ENCODE assay signal across 33 cellular contexts in the genomic region with DNA sequence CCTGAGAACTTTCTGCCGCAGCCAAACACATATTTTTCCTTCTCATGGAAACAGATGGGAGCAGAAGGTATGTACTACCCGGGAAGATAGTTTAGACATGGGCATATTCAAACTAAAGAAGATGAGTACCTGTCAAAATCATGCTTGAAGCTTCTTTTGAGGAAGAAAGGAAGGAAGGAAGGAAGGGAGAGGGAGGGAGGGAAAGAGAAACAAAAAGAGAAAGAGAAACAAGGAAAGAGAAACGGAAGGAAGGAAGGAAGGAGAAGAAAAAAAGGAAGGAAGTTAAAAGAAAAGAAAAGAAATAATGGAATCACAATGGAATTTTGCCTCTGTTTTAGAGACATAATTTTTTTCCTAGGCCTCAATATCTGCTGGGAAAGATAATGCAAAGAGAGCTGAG. TPM values are rescaled to one million over a fixed set of nuclear protein-coding genes. Genes with fewer than 3 reads are reported as not detected.
"Had no signal": no experiment of that assay in that cellular context is flagged by ENCODE, and none has a peak within 500 bp of the region (broad histone marks: within the 10 kb centered on the region; RNA-seq: fewer than 3 reads in every experiment).

No MANE protein-coding gene starts in this region.

- H3K27ac Mint-ChIP-seq: activated B cell treated with CpG ODN at 0.5 μM for 24 hours; activated CD4-positive, alpha-beta memory T cell treated with anti-CD3 and anti-CD28 coated beads for 36 hours; activated CD4-positive, alpha-beta T cell treated with anti-CD3 and anti-CD28 coated beads, Interleukin-2, amount 10 ng/mL, durations not matched to agents 24 days and 14 days; activated CD8-positive, alpha-beta T cell treated with anti-CD3 and anti-CD28 coated beads for 36 hours; activated naive CD4-positive, alpha-beta T cell treated with anti-CD3 and anti-CD28 coated beads for 36 hours; activated naive CD4-positive, alpha-beta T cell treated with anti-CD3 and anti-CD28 coated beads, Interleukin-2, amount 50 U/mL, for 72 hours; activated naive CD8-positive, alpha-beta T cell treated with anti-CD3 and anti-CD28 coated beads for 36 hours; activated T-cell treated with anti-CD3 and anti-CD28 coated beads, Interleukin-2, amount 50 U/mL, for 72 hours; activated T-helper 1 cell treated with anti-CD3 and anti-CD28 coated beads, Interleukin-12 subunit alpha, Interleukin-12 subunit beta, Interleukin-2, Interleukin-4 antibody, amounts not matched to agents 30 ng/mL and 10 ng/mL and 1 ng/mL, durations not matched to agents 14 hours and 24 hours and 36 hours; activated T-helper 17 cell treated with anti-CD3 and anti-CD28 coated beads, Interleukin-2, amount 50 U/mL, for 72 hours; T-cell; T-helper 2 cell treated with Interferon-gamma antibody and Interleukin-4, amounts not matched to agents 5 μg/mL and 100 μg/mL, for 36 hours had no signal

- DNase-seq: activated B cell treated with CpG ODN at 0.5 μM for 24 hours; activated CD4-positive, alpha-beta memory T cell treated with anti-CD3 and anti-CD28 coated beads for 36 hours; activated CD4-positive, alpha-beta T cell treated with anti-CD3 and anti-CD28 coated beads for 4 hours; activated CD4-positive, alpha-beta T cell treated with anti-CD3 and anti-CD28 coated beads, Interleukin-2, amount 10 ng/mL, durations not matched to agents 24 days and 14 days; activated CD4-positive, alpha-beta T cell treated with anti-CD3 and anti-CD28 coated beads, Interleukin-2, amount 50 U/mL, for 1 hour; activated CD4-positive, alpha-beta T cell treated with anti-CD3 and anti-CD28 coated beads, Interleukin-2, amount 50 U/mL, for 4 hours; activated CD4-positive, CD25-positive, alpha-beta regulatory T cell treated with anti-CD3 and anti-CD28 coated beads, Interleukin-2, amount 50 U/mL, for 72 hours; activated CD8-positive, alpha-beta memory T cell treated with anti-CD3 and anti-CD28 coated beads, Interleukin-2, amount 50 U/mL, for 4 hours; activated CD8-positive, alpha-beta T cell treated with anti-CD3 and anti-CD28 coated beads for 36 hours; activated effector memory CD4-positive, alpha-beta T cell treated with anti-CD3 and anti-CD28 coated beads, Interleukin-2, amount 50 U/mL, for 16 hours; activated gamma-delta T cell treated with Interleukin-2 at 50 U/mL for 16 hours; activated naive CD4-positive, alpha-beta T cell; activated naive CD4-positive, alpha-beta T cell treated with anti-CD3 and anti-CD28 coated beads for 36 hours; activated naive CD4-positive, alpha-beta T cell treated with anti-CD3 and anti-CD28 coated beads, Interleukin-2, amount 50 U/mL, for 16 hours; activated naive CD8-positive, alpha-beta T cell treated with anti-CD3 and anti-CD28 coated beads for 36 hours; activated T-cell treated with anti-CD3 and anti-CD28 coated beads for 4 hours; activated T-cell treated with anti-CD3 and anti-CD28 coated beads, Interleukin-2, amount 50 U/mL, for 1 hour; activated T-cell treated with anti-CD3 and anti-CD28 coated beads, Interleukin-2, amount 50 U/mL, for 4 hours; activated T-cell treated with anti-CD3 and anti-CD28 coated beads, Interleukin-2, amount 50 U/mL, for 72 hours; adrenal gland; amniotic stem cell; aorta; body of pancreas; brain microvascular endothelial cell; central memory CD4-positive, alpha-beta T cell; T-cell; T-helper 2 cell; T-helper 9 cell had no signal

- H3K36me3 Mint-ChIP-seq: activated CD4-positive, alpha-beta memory T cell treated with anti-CD3 and anti-CD28 coated beads for 36 hours; activated naive CD4-positive, alpha-beta T cell treated with anti-CD3 and anti-CD28 coated beads, Interleukin-2, amount 50 U/mL, for 72 hours; activated naive CD8-positive, alpha-beta T cell treated with anti-CD3 and anti-CD28 coated beads for 36 hours; T-cell had no signal

- H3K4me3 Mint-ChIP-seq: activated B cell treated with CpG ODN at 0.5 μM for 24 hours; activated CD4-positive, alpha-beta memory T cell treated with anti-CD3 and anti-CD28 coated beads for 36 hours; activated CD4-positive, alpha-beta T cell treated with anti-CD3 and anti-CD28 coated beads, Interleukin-2, amount 10 ng/mL, durations not matched to agents 24 days and 14 days; activated CD8-positive, alpha-beta T cell treated with anti-CD3 and anti-CD28 coated beads for 36 hours; activated naive CD4-positive, alpha-beta T cell treated with anti-CD3 and anti-CD28 coated beads for 36 hours; activated naive CD8-positive, alpha-beta T cell treated with anti-CD3 and anti-CD28 coated beads for 36 hours; activated T-cell treated with anti-CD3 and anti-CD28 coated beads, Interleukin-2, amount 50 U/mL, for 4 hours; activated T-cell treated with anti-CD3 and anti-CD28 coated beads, Interleukin-2, amount 50 U/mL, for 72 hours; activated T-helper 1 cell treated with anti-CD3 and anti-CD28 coated beads, Interleukin-12 subunit alpha, Interleukin-12 subunit beta, Interleukin-2, Interleukin-4 antibody, amounts not matched to agents 30 ng/mL and 10 ng/mL and 1 ng/mL, durations not matched to agents 14 hours and 24 hours and 36 hours; activated T-helper 17 cell treated with anti-CD3 and anti-CD28 coated beads, Interleukin-2, amount 50 U/mL, for 72 hours; T-cell; T-helper 2 cell treated with Interferon-gamma antibody and Interleukin-4, amounts not matched to agents 5 μg/mL and 100 μg/mL, for 36 hours had no signal

- ATAC-seq: activated CD8-positive, alpha-beta T cell treated with anti-CD3 and anti-CD28 coated beads for 36 hours; activated naive CD4-positive, alpha-beta T cell treated with anti-CD3 and anti-CD28 coated beads, Interleukin-2, amount 50 U/mL, for 72 hours; activated T-cell treated with anti-CD3 and anti-CD28 coated beads, Interleukin-2, amount 50 U/mL, for 4 hours; activated T-cell treated with anti-CD3 and anti-CD28 coated beads, Interleukin-2, amount 50 U/mL, for 72 hours; activated T-helper 17 cell treated with anti-CD3 and anti-CD28 coated beads, Interleukin-2, amount 50 U/mL, for 72 hours; body of pancreas; T-cell had no signal

- H3K27me3 Mint-ChIP-seq: activated naive CD8-positive, alpha-beta T cell treated with anti-CD3 and anti-CD28 coated beads for 36 hours had no signal

- H3K9me3 ChIP-seq: adrenal gland, body of pancreas, breast epithelium had no signal

- H3K4me1 Mint-ChIP-seq: activated CD4-positive, alpha-beta T cell treated with anti-CD3 and anti-CD28 coated beads, Interleukin-2, amount 10 ng/mL, durations not matched to agents 24 days and 14 days; activated naive CD8-positive, alpha-beta T cell treated with anti-CD3 and anti-CD28 coated beads for 36 hours; activated T-helper 17 cell treated with anti-CD3 and anti-CD28 coated beads, Interleukin-2, amount 50 U/mL, for 72 hours; T-cell had no signal

- H3K9me3 Mint-ChIP-seq: activated B cell treated with CpG ODN at 0.5 μM for 24 hours; activated CD4-positive, alpha-beta memory T cell treated with anti-CD3 and anti-CD28 coated beads for 36 hours; activated CD4-positive, alpha-beta T cell treated with anti-CD3 and anti-CD28 coated beads, Interleukin-2, amount 10 ng/mL, durations not matched to agents 24 days and 14 days; activated CD8-positive, alpha-beta T cell treated with anti-CD3 and anti-CD28 coated beads for 36 hours; activated naive CD4-positive, alpha-beta T cell treated with anti-CD3 and anti-CD28 coated beads for 36 hours; activated naive CD4-positive, alpha-beta T cell treated with anti-CD3 and anti-CD28 coated beads, Interleukin-2, amount 50 U/mL, for 72 hours; activated naive CD8-positive, alpha-beta T cell treated with anti-CD3 and anti-CD28 coated beads for 36 hours; activated T-cell treated with anti-CD3 and anti-CD28 coated beads, Interleukin-2, amount 50 U/mL, for 4 hours; activated T-cell treated with anti-CD3 and anti-CD28 coated beads, Interleukin-2, amount 50 U/mL, for 72 hours; activated T-helper 1 cell treated with anti-CD3 and anti-CD28 coated beads, Interleukin-12 subunit alpha, Interleukin-12 subunit beta, Interleukin-2, Interleukin-4 antibody, amounts not matched to agents 30 ng/mL and 10 ng/mL and 1 ng/mL, durations not matched to agents 14 hours and 24 hours and 36 hours; activated T-helper 17 cell treated with anti-CD3 and anti-CD28 coated beads, Interleukin-2, amount 50 U/mL, for 72 hours; T-cell; T-helper 2 cell treated with Interferon-gamma antibody and Interleukin-4, amounts not matched to agents 5 μg/mL and 100 μg/mL, for 36 hours had no signal

RNA-seq across cellular contexts. Expression of gene EPB41L4A, which starts 34.6 kb away (rescaled TPM):
- total RNA-seq: activated CD4-positive, alpha-beta T cell treated with anti-CD3 and anti-CD28 coated beads, Interleukin-2, amount 10 ng/mL, durations not matched to agents 24 days and 14 days; activated naive CD4-positive, alpha-beta T cell treated with anti-CD3 and anti-CD28 coated beads for 36 hours; activated T-helper 1 cell treated with anti-CD3 and anti-CD28 coated beads, Interleukin-12 subunit alpha, Interleukin-12 subunit beta, Interleukin-2, Interleukin-4 antibody, amounts not matched to agents 30 ng/mL and 10 ng/mL and 1 ng/mL, durations not matched to agents 14 hours and 24 hours and 36 hours had no signal
